In genomic region chr1:24696756-24697330, GRCh38 we compare ENCODE assay signal across 1 cellular context.
A peak's percentile ranks its signal among the peaks of the same experiment; 100 is the strongest.
TF ChIP-seq lines count a peak whose summit lies in the region.

No MANE protein-coding gene starts in this region.

TF ChIP-seq in HepG2, 621 proteins besides CTCF, POLR2A, EP300 and RAD21:
- TF ChIP-seq HNRNPUL1 (IDR thresholded peaks at IDR 0.05; ENCODE audit: low read depth, low read length) (no peak), ZNF770 (CRISPR knock-in tag; IDR thresholded peaks at IDR 0.05) (peak; percentile 64; the same call in 1 of the 2 replicates), ZNF614 (CRISPR knock-in tag; IDR thresholded peaks at IDR 0.05; ENCODE audit: borderline replicate concordance) (no peak)
